ENCODE assay signal across 8 cellular contexts in the genomic region with DNA sequence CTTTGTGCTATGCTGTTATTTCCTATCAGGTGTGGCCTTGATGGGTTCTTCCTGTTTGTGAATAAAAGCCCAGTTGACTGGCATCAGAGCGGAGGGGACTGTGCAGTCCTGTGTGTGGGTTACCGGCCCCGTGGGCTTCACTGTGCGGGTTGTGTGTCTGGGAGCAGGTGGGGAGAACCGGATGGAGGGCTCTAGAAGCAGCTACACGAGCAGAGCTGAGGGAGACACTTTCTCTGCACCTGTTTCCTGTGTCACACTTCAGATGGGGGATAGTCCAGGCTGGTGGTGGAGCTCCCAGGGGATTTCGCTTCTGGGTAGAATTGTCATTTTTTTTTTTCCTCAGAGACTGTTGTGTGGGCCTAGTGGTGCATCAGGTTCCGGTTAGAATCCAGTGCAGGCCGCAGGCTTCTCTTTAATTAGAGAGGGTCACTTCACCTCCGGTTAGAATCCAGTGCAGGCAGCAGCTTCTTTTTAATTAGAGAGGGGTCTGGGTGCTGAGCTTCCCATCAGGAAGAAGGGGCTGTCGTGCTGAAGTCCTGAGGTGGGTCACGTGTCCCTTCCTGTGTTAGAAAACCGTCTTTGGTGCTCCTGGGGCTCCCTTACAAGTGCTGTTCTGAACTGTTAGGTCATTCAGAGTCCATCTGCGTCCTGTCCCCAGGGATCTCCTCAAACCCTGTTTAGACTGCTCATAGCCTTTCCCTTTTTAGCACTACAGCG.
DNase-seq lines count a peak whose midpoint lies in the region; ATAC-seq lines count a peak whose summit lies in the region.

No MANE protein-coding gene starts in this region.

- peaks cover 0 to 4% (median 0%) of the 10 kb centered on the region in 3 donors for H3K9me3 Mint-ChIP-seq in T-cell

- H3K27me3 Mint-ChIP-seq in T-cell, result no peaks in the 10 kb centered on the region

- peak overlapping the region; percentile 94 to 95 for H3K27ac Mint-ChIP-seq in T-cell

- H3K27me3 ChIP-seq in subcutaneous abdominal adipose tissue (ENCODE audit: control insufficient read depth in 5 of 5, insufficient read depth in 4 of 5, low read length in 5 of 5), result no peaks in the 10 kb centered on the region

- CTCF ChIA-PET in T-cell (lab: Charles Lee), result interaction anchor here in 1 of 2 donors (0.7 kb wide), 1 partner anchor 25 kb away, joined by 3 read pairs; no protein-coding TSS in a partner anchor

- H3K9me3 ChIP-seq in subcutaneous abdominal adipose tissue (ENCODE audit: control insufficient read depth in 5 of 5, low read length in 5 of 5), result no peaks in the 10 kb centered on the region

- peak overlapping the region; percentile 64 for H3K27ac ChIP-seq in subcutaneous abdominal adipose tissue (ENCODE audit: low read depth, low read length)

- peak overlapping the region; percentile 17 to 48 (median 29) for H3K9ac ChIP-seq in subcutaneous abdominal adipose tissue (ENCODE audit: low read length in 5 of 5)

- H3K36me3 ChIP-seq in subcutaneous abdominal adipose tissue (ENCODE audit: control insufficient read depth in 5 of 5, insufficient read depth in 5 of 5, low read length in 5 of 5), result peaks cover 0 to 2% (median 0%) of the 10 kb centered on the region in 5 donors

- H3K4me1 ChIP-seq in subcutaneous abdominal adipose tissue (ENCODE audit: control insufficient read depth in 5 of 5, insufficient read depth in 5 of 5, low read length in 5 of 5), result peaks cover 25 to 55% (median 53%) of the 10 kb centered on the region in 5 donors

- peak; percentile 40 for DNase-seq in stimulated activated CD4-positive, alpha-beta T cell treated with anti-CD3 and anti-CD28 coated beads, Interleukin-15, amount 100 ng/mL, for 24 hours
- no peak for DNase-seq in stimulated activated CD4-positive, alpha-beta T cell treated with anti-CD3 and anti-CD28 coated beads, Interleukin-1b, Interleukin-23, amount 100 ng/mL, for 48 hours
- DNase-seq in T-cell (peak in 33 of 34 experiments; percentile 17 to 71 (median 49)), germinal center (ENCODE audit: low spot score) (peak; percentile 87), cerebellum (ENCODE audit: low spot score) (no peak), NCI-H1105 (lab: John Stamatoyannopoulos, UW) (no peak)

- peaks cover 9% of the 10 kb centered on the region for H3K36me3 Mint-ChIP-seq in T-cell

- POLR2A ChIA-PET in T-cell (lab: Charles Lee), result no interaction called here

- H3K4me3 ChIP-seq in subcutaneous abdominal adipose tissue (ENCODE audit: low read depth in 1 of 5, low read length in 5 of 5), result peak overlapping the region in 3 of 5 donors; percentile 22 to 30 (median 29)

- H3K4me3 Mint-ChIP-seq in T-cell, result peak overlapping the region; percentile 71 to 72 (median 71)

- ATAC-seq in HG03025 (IDR thresholded peaks at IDR 0.05; ENCODE audit: low FRiP score, unreplicated experiment) (peak; percentile 80), T-cell (replicated peaks in 1 of 4) (peak; percentile 68 to 80 (median 73))

- peaks cover 99 to 100% (median 99%) of the 10 kb centered on the region in 3 donors for H3K4me1 Mint-ChIP-seq in T-cell

Comparison
In these comparisons a context has a peak if more than half of its experiments do, and no peak if none do; other contexts are left out.
1. DNase-seq: peak in stimulated activated CD4-positive, alpha-beta T cell treated with anti-CD3 and anti-CD28 coated beads, Interleukin-15, amount 100 ng/mL, for 24 hours (single experiment), T-cell (33 of 34) and germinal center (single experiment); none in stimulated activated CD4-positive, alpha-beta T cell treated with anti-CD3 and anti-CD28 coated beads, Interleukin-1b, Interleukin-23, amount 100 ng/mL, for 48 hours (single experiment), cerebellum (single experiment) and NCI-H1105 (single experiment).